20 cellular contexts compared by ENCODE assay signal in the genomic region with DNA sequence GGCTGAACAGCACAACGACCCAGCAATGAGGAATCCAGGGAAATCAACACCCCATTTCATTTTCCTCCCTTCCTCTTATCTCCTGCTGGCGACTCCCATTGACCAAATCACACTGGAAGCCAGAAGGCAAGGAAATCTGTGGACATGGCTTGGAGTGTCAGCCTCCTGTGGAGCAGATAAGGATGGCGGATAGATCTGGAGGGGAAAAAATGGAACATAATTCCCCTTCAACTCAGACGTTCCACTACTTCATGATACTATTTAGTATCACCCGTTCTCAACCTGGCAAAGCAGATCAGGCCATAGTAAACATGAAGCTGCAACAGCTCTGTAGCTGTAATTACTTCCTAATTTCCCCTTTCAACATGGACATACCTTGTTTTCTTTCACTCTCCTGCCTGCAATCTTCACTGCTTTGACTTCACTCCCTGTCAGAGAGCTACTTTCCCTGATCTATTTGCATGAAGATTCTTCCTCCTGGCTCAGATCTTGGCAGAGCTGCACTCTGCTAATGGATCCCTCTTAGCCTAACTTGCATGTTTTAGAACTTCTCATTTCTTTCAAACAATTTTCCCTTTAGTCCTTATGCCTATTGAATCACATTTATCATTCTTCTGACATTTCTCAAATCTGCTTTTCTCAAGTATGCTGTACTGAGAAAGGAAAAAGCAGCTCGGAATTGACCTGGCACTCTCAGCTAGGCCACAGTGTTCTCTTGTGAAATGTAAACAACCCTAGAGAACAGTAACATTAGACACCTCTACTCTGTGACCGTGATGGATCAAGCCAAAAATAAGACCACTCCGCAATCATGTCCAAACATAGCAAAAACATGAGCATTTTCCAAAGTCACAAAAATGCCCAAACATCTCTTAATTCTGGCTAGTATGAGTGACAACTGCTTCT.
DNase-seq lines count a peak whose midpoint lies in the region; ATAC-seq, FAIRE-seq and TF ChIP-seq lines count a peak whose summit lies in the region.
"Had no signal": no experiment of that assay in that cellular context is flagged by ENCODE, and none has a peak within 500 bp of the region (broad histone marks: within the 10 kb centered on the region; RNA-seq: fewer than 3 reads in every experiment).

No MANE protein-coding gene starts in this region.

- 5 to 24% (median 8%) methylated on average over 8 of the region's 8 CpGs for WGBS in ovary, 3 donors
- WGBS in tibial nerve, 2 donors, result 74 to 77% methylated on average over 8 of the region's 8 CpGs

- H3K27ac Mint-ChIP-seq in chondrocyte (ENCODE audit: unreplicated experiment), result peak overlapping the region; percentile 72
- H3K27ac Mint-ChIP-seq in activated naive CD4-positive, alpha-beta T cell treated with anti-CD3 and anti-CD28 coated beads for 36 hours, result no peak overlapping the region
- H3K27ac Mint-ChIP-seq: activated CD4-positive, alpha-beta T cell treated with anti-CD3 and anti-CD28 coated beads, Interleukin-2, amount 10 ng/mL, durations not matched to agents 24 days and 14 days; nephron; type B pancreatic cell had no signal

- FAIRE-seq in GM19239 (lab: Jason Lieb, UNC), result no peak
- FAIRE-seq: islet of Langerhans, TTC549 had no signal

- CTCF ChIA-PET in activated naive CD4-positive, alpha-beta T cell treated with anti-CD3 and anti-CD28 coated beads for 36 hours (lab: Charles Lee), result no interaction called here

- no peak overlapping the region for H3K4me3 Mint-ChIP-seq in chondrocyte (ENCODE audit: unreplicated experiment)
- no peak overlapping the region for H3K4me3 Mint-ChIP-seq in activated naive CD4-positive, alpha-beta T cell treated with anti-CD3 and anti-CD28 coated beads for 36 hours
- H3K4me3 Mint-ChIP-seq: activated CD4-positive, alpha-beta T cell treated with anti-CD3 and anti-CD28 coated beads, Interleukin-2, amount 10 ng/mL, durations not matched to agents 24 days and 14 days; central memory CD8-positive, alpha-beta T cell; nephron; type B pancreatic cell had no signal

- intact Hi-C loops in ovary (cut with DNase I), result no loop called here
- intact Hi-C loops in activated naive CD4-positive, alpha-beta T cell treated with anti-CD3 and anti-CD28 coated beads for 36 hours (cut with micrococcal nuclease), result no loop called here

- H3K27me3 Mint-ChIP-seq in chondrocyte (ENCODE audit: low read depth), result no peaks in the 10 kb centered on the region
- H3K27me3 Mint-ChIP-seq in activated naive CD4-positive, alpha-beta T cell treated with anti-CD3 and anti-CD28 coated beads for 36 hours (ENCODE audit: low read depth), result no peaks in the 10 kb centered on the region
- H3K27me3 Mint-ChIP-seq: activated CD4-positive, alpha-beta T cell treated with anti-CD3 and anti-CD28 coated beads, Interleukin-2, amount 10 ng/mL, durations not matched to agents 24 days and 14 days; type B pancreatic cell had no signal

- TF ChIP-seq EP300 in ovary (IDR thresholded peaks at IDR 0.05), result no peak
- peak in 1 of 2 donors; percentile 38 for TF ChIP-seq EP300 in tibial nerve (IDR thresholded peaks at IDR 0.05)

- H3K4me3 ChIP-seq in ovary (no peak overlapping the region), tibial nerve (no peak overlapping the region)

- H3K9me3 ChIP-seq in ovary, result no peaks in the 10 kb centered on the region
- peaks cover 0 to 3% (median 0%) of the 10 kb centered on the region in 4 donors for H3K9me3 ChIP-seq in tibial nerve

- no peaks in the 10 kb centered on the region for H3K27me3 ChIP-seq in ovary
- no peaks in the 10 kb centered on the region for H3K27me3 ChIP-seq in tibial nerve

- peaks cover 6% of the 10 kb centered on the region for H3K9me3 Mint-ChIP-seq in chondrocyte (ENCODE audit: low read depth)
- H3K9me3 Mint-ChIP-seq in activated naive CD4-positive, alpha-beta T cell treated with anti-CD3 and anti-CD28 coated beads for 36 hours, result peaks cover 6% of the 10 kb centered on the region
- H3K9me3 Mint-ChIP-seq: activated CD4-positive, alpha-beta T cell treated with anti-CD3 and anti-CD28 coated beads, Interleukin-2, amount 10 ng/mL, durations not matched to agents 24 days and 14 days; central memory CD8-positive, alpha-beta T cell had no signal

- peak overlapping the region in 1 of 2 donors; percentile 20 for H3K27ac ChIP-seq in ovary
- H3K27ac ChIP-seq in tibial nerve, result peak overlapping the region in 3 of 4 donors; percentile 38 to 72 (median 52)
- H3K27ac ChIP-seq: KMS-11 had no signal

- DNase-seq in chondrocyte (ENCODE audit: low spot score), result no peak
- DNase-seq in iPS-NIHi7 (ENCODE audit: extremely low spot score), result peak; percentile 13
- DNase-seq in ovary, result peak in 4 of 5 donors; percentile 17 to 61 (median 46)
- DNase-seq in tibial nerve (ENCODE audit: low spot score in 2 of 2), result no peak
- no peak for DNase-seq in GM19239 (ENCODE audit: insufficient read length, low spot score)
- DNase-seq in activated naive CD4-positive, alpha-beta T cell treated with anti-CD3 and anti-CD28 coated beads for 36 hours, result no peak
- DNase-seq in COLO829 (ENCODE audit: low spot score), result no peak
- DNase-seq: activated CD4-positive, alpha-beta T cell treated with anti-CD3 and anti-CD28 coated beads, Interleukin-2, amount 10 ng/mL, durations not matched to agents 24 days and 14 days; DND-41; effector CD8-positive, alpha-beta T cell; NCI-H2081 treated with DMSO at 0.1 percent for 48 hours; NCI-H524 treated with DMSO at 0.1 percent for 48 hours had no signal

- no peaks in the 10 kb centered on the region for H3K36me3 ChIP-seq in ovary
- no peaks in the 10 kb centered on the region for H3K36me3 ChIP-seq in tibial nerve

- no peak for ATAC-seq in HG02763 (IDR thresholded peaks at IDR 0.05; ENCODE audit: unreplicated experiment)
- ATAC-seq: Right ventricle myocardium inferior had no signal

- H3K4me1 Mint-ChIP-seq in chondrocyte (ENCODE audit: low read depth), result peaks cover 20% of the 10 kb centered on the region
- H3K4me1 Mint-ChIP-seq in activated naive CD4-positive, alpha-beta T cell treated with anti-CD3 and anti-CD28 coated beads for 36 hours (ENCODE audit: low read depth), result no peaks in the 10 kb centered on the region
- H3K4me1 Mint-ChIP-seq: activated CD4-positive, alpha-beta T cell treated with anti-CD3 and anti-CD28 coated beads, Interleukin-2, amount 10 ng/mL, durations not matched to agents 24 days and 14 days; central memory CD8-positive, alpha-beta T cell; nephron had no signal

- peaks cover 5% of the 10 kb centered on the region for H3K4me1 ChIP-seq in ovary (ENCODE audit: insufficient read depth)
- no peaks in the 10 kb centered on the region for H3K4me1 ChIP-seq in tibial nerve

- H3K36me3 Mint-ChIP-seq in chondrocyte (ENCODE audit: low read depth), result peaks cover 2% of the 10 kb centered on the region
- H3K36me3 Mint-ChIP-seq in activated naive CD4-positive, alpha-beta T cell treated with anti-CD3 and anti-CD28 coated beads for 36 hours (ENCODE audit: low read depth), result no peaks in the 10 kb centered on the region

- TF ChIP-seq POLR2A in ovary (IDR thresholded peaks at IDR 0.05) (no peak), tibial nerve (IDR thresholded peaks at IDR 0.05) (no peak)

- TF ChIP-seq CTCF in chondrocyte (IDR thresholded peaks at IDR 0.05), result no peak
- TF ChIP-seq CTCF in ovary (IDR thresholded peaks at IDR 0.05), result no peak
- TF ChIP-seq CTCF in tibial nerve (IDR thresholded peaks at IDR 0.05), result no peak

Comparison
In these comparisons a context has a peak if more than half of its experiments do, and no peak if none do; other contexts are left out.
1. DNase-seq: peak in iPS-NIHi7 (single experiment) and ovary (4 of 5); none in chondrocyte (single experiment), tibial nerve (0 of 2), GM19239 (single experiment), activated naive CD4-positive, alpha-beta T cell treated with anti-CD3 and anti-CD28 coated beads for 36 hours (single experiment) and COLO829 (single experiment).